In the genomic region with DNA sequence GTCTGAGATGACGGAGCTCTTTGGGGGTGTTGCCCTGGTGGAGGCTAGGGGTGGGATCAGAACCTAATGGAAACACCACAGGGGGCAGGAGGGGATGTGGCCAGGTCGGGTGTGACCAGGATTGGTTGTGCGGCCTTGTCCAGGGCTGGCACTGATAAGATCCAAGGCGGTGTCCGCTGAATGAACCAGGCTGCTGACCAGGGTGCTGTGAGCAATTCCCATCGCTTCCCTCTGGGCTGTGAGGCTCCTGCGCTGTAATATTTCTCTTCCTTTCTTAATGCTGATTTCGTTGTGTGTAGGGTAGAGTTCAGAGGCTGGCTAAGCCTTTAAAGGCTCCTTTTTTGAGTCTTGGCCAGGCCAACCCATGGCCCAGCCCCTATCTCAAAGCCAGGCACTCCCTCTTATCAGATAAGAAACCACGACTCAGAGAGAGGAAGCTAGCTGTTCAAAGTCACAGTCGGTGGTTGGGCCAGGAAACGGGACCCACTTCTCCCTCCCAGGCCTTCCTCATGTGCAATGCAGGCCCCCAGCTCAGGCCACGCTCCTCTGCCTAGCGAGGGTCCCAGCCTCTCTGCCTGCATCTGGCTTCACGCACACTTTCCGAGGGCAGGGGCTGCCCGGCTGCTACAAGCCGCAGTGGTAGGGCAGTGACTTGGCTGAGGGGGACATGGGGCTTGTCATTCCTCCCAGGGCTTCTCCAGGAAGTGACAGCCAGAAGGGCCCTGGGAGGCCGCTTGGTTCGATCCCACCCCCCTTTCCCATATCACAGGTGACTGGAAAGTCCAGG, we compare ENCODE assay signal across 8 cellular contexts. TPM values are rescaled to one million over a fixed set of nuclear protein-coding genes. Genes with fewer than 3 reads are reported as not detected.
DNase-seq lines count a peak whose midpoint lies in the region; ATAC-seq and TF ChIP-seq lines count a peak whose summit lies in the region.

No MANE protein-coding gene starts in this region.

- H3F3A ChIP-seq in smooth muscle cell (ENCODE audit: low read depth), result peaks cover 23% of the 10 kb centered on the region

- TF ChIP-seq CTCF in smooth muscle cell (IDR thresholded peaks at IDR 0.05; ENCODE audit: borderline replicate concordance, insufficient read depth, poor library complexity, severe bottlenecking), result no peak

- peak overlapping the region; percentile 26 for H3K27ac Mint-ChIP-seq in dendritic cell treated with granulocyte-macrophage colony-stimulating factor and Interleukin-4, amounts not matched to agents 40 ng/mL and 50 ng/mL, for 4 days

- H3K4me3 ChIP-seq in smooth muscle cell, result no peak overlapping the region

- no peaks in the 10 kb centered on the region for H3K36me3 Mint-ChIP-seq in dendritic cell treated with granulocyte-macrophage colony-stimulating factor and Interleukin-4, amounts not matched to agents 40 ng/mL and 50 ng/mL, for 4 days (ENCODE audit: low read depth)

- no peak overlapping the region for H3K4me3 Mint-ChIP-seq in dendritic cell treated with granulocyte-macrophage colony-stimulating factor and Interleukin-4, amounts not matched to agents 40 ng/mL and 50 ng/mL, for 4 days

- ATAC-seq in HG03159 (IDR thresholded peaks at IDR 0.05; ENCODE audit: unreplicated experiment) (peak; percentile 54), GM21717 (IDR thresholded peaks at IDR 0.05; ENCODE audit: unreplicated experiment) (no peak), HG03469 (IDR thresholded peaks at IDR 0.05; ENCODE audit: unreplicated experiment) (no peak)

- H2AFZ ChIP-seq in smooth muscle cell (ENCODE audit: low read depth), result no peak overlapping the region

- peaks cover 38% of the 10 kb centered on the region for H3K27me3 Mint-ChIP-seq in dendritic cell treated with granulocyte-macrophage colony-stimulating factor and Interleukin-4, amounts not matched to agents 40 ng/mL and 50 ng/mL, for 4 days

- no peaks in the 10 kb centered on the region for H3K36me3 ChIP-seq in smooth muscle cell (ENCODE audit: low read depth)

- no peaks in the 10 kb centered on the region for H3K27me3 ChIP-seq in smooth muscle cell (ENCODE audit: low read depth)

- no peaks in the 10 kb centered on the region for H4K20me1 ChIP-seq in smooth muscle cell (ENCODE audit: low read depth)

- WGBS in smooth muscle cell (ENCODE audit: low lambda C conversion rate), result 23% methylated on average over 19 of the region's 19 CpGs

- peak overlapping the region; percentile 54 for H3K4me2 ChIP-seq in smooth muscle cell

- no peaks in the 10 kb centered on the region for H3K9me3 Mint-ChIP-seq in dendritic cell treated with granulocyte-macrophage colony-stimulating factor and Interleukin-4, amounts not matched to agents 40 ng/mL and 50 ng/mL, for 4 days

- DNase-seq in T-helper 9 cell (peak; percentile 51), smooth muscle cell (lab: John Stamatoyannopoulos, UW; ENCODE audit: unreplicated experiment) (no peak), HuH-7 (ENCODE audit: low spot score) (no peak), NCI-H69 (lab: John Stamatoyannopoulos, UW) (no peak)

- no peak overlapping the region for H3K9ac ChIP-seq in smooth muscle cell (ENCODE audit: low read depth)

- intact Hi-C loops in dendritic cell treated with granulocyte-macrophage colony-stimulating factor and Interleukin-4, amounts not matched to agents 40 ng/mL and 50 ng/mL, for 4 days (cut with micrococcal nuclease), result no loop called here

- H3K4me1 Mint-ChIP-seq in dendritic cell treated with granulocyte-macrophage colony-stimulating factor and Interleukin-4, amounts not matched to agents 40 ng/mL and 50 ng/mL, for 4 days (ENCODE audit: low read depth), result peaks cover 59% of the 10 kb centered on the region

- no peaks in the 10 kb centered on the region for H3K79me2 ChIP-seq in smooth muscle cell (ENCODE audit: low read depth)

- peaks cover 7% of the 10 kb centered on the region for H3K4me1 ChIP-seq in smooth muscle cell (ENCODE audit: low read depth)

- H3K27ac ChIP-seq in smooth muscle cell (ENCODE audit: low read depth), result no peak overlapping the region

- no peaks in the 10 kb centered on the region for H3K9me3 ChIP-seq in smooth muscle cell (replicated peaks; ENCODE audit: low read depth)

RNA-seq across cellular contexts. Expression of gene FOSL2, which starts 26.0 kb away (rescaled TPM):
- 106 and 120 TPM in 2 replicates for total RNA-seq in smooth muscle cell
- polyA plus RNA-seq in smooth muscle cell, result 70.8 and 72.6 TPM in 2 replicates
